In the genomic region with DNA sequence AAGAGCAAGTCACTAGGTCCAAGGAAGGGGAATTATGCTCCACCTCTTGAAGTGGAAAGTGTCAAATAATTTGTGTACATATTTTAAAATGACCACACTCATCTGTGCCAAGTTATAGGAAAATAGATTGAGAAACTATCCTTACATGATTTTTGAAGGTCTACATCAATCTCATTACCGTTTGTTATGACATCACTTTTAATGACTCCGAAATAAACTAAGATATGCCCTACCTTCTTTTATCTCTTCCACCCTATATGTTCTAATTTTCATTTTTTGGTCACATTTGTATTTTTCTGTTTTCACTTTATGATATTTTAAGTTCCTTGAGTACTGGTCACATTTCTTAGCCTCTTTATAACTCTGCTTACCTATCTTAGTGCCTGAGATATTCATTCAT, we compare ENCODE assay signal across 1 cellular context.
TF ChIP-seq lines count a peak whose summit lies in the region.

No MANE protein-coding gene starts in this region.

TF ChIP-seq in IMR-90, 13 proteins besides CTCF, POLR2A, EP300 and RAD21:
- TF ChIP-seq BHLHE40 (IDR thresholded peaks at IDR 0.05; ENCODE audit: low read depth, low read length) (no peak), MXI1 (IDR thresholded peaks at IDR 0.05; ENCODE audit: borderline replicate concordance, low read depth, low read length) (no peak), NFE2L2 (IDR thresholded peaks at IDR 0.05; ENCODE audit: low read depth, low read length) (no peak), FOS (IDR thresholded peaks at IDR 0.05; ENCODE audit: low read depth, low read length) (no peak), MAZ (IDR thresholded peaks at IDR 0.05; ENCODE audit: borderline replicate concordance, low read depth, low read length) (no peak), RCOR1 (IDR thresholded peaks at IDR 0.05; ENCODE audit: insufficient replicate concordance, low read length) (no peak), RFX5 (IDR thresholded peaks at IDR 0.05; ENCODE audit: low read depth, low read length) (no peak), CEBPB (IDR thresholded peaks at IDR 0.05; ENCODE audit: low read depth, low read length) (no peak), MAFK (IDR thresholded peaks at IDR 0.05; ENCODE audit: low read depth, low read length) (no peak), CHD1 (IDR thresholded peaks at IDR 0.05; ENCODE audit: low read depth, low read length) (no peak), SMC3 (IDR thresholded peaks at IDR 0.05; ENCODE audit: low read depth, low read length) (no peak)
- TF ChIP-seq, protein P1, sequence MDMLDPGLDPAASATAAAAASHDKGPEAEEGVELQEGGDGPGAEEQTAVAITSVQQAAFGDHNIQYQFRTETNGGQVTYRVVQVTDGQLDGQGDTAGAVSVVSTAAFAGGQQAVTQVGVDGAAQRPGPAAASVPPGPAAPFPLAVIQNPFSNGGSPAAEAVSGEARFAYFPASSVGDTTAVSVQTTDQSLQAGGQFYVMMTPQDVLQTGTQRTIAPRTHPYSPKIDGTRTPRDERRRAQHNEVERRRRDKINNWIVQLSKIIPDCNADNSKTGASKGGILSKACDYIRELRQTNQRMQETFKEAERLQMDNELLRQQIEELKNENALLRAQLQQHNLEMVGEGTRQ (IDR thresholded peaks at IDR 0.05; ENCODE audit: low read depth, low read length) = no peak
- TF ChIP-seq, protein P2, sequence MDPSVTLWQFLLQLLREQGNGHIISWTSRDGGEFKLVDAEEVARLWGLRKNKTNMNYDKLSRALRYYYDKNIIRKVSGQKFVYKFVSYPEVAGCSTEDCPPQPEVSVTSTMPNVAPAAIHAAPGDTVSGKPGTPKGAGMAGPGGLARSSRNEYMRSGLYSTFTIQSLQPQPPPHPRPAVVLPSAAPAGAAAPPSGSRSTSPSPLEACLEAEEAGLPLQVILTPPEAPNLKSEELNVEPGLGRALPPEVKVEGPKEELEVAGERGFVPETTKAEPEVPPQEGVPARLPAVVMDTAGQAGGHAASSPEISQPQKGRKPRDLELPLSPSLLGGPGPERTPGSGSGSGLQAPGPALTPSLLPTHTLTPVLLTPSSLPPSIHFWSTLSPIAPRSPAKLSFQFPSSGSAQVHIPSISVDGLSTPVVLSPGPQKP (IDR thresholded peaks at IDR 0.05; ENCODE audit: borderline replicate concordance, low read depth, low read length) = no peak
